ENCODE assay signal across 1 cellular context in the genomic region with DNA sequence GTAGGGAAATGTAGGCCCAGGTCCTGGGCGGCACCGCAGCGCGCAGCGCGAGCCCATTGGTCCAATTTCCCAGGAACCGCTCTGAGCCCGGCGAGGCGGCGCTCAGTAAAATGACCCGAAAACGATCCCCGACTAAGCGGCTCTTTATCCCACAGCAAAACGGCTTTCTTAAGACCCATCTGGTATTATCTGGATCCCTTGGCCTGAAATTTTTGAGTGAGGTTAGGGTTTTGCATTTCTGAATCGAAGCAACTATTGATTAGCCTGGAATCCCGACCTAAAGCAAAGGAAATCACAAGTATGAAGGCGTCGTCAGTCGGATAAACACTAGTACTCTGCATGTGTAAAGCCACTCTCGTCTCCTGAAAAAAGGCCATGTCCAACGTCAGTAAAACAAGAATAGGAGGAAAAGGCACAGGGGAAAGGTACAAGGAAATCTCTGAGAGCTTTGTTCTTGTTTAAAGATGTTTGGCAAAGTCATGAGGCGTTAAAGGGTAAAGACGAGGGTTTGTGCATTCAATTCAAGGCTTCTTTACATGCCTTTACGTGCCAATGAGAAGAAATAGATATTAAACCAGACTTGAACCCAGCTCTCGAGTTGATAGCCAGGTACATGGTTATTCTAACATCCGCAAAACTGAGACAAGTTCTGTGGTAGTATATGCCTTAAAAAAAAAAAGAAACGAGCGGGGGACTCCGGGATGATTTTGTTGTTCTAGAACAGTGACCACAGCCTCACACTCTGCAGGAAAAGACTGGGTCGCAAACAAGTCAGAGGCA.
TF ChIP-seq lines count a peak whose summit lies in the region.

No MANE protein-coding gene starts in this region.

TF ChIP-seq in endothelial cell of umbilical vein, 7 proteins besides CTCF, POLR2A, EP300 and RAD21:
- TF ChIP-seq POLR2AphosphoS5 (IDR thresholded peaks at IDR 0.05; ENCODE audit: insufficient read depth, low read depth, low read length), result no peak
- no peak for TF ChIP-seq MYC (IDR thresholded peaks at IDR 0.05; ENCODE audit: low read depth, low read length)
- no peak for TF ChIP-seq GATA2 (IDR thresholded peaks at IDR 0.05; ENCODE audit: insufficient read depth, insufficient read length, low read depth, low read length)
- TF ChIP-seq JUN (IDR thresholded peaks at IDR 0.05; ENCODE audit: borderline replicate concordance, insufficient read depth, insufficient read length, low read depth), result no peak
- TF ChIP-seq FOS (IDR thresholded peaks at IDR 0.05; ENCODE audit: borderline replicate concordance, insufficient read depth, low read length), result no peak
- no peak for TF ChIP-seq MAX (IDR thresholded peaks at IDR 0.05; ENCODE audit: insufficient read depth, insufficient read length)
- no peak for TF ChIP-seq EZH2 (IDR thresholded peaks at IDR 0.05; ENCODE audit: borderline replicate concordance, low read depth, low read length, severe bottlenecking)
TF ChIP-seq in endothelial cell of umbilical vein: peak in this region for 0.
